In the genomic region with DNA sequence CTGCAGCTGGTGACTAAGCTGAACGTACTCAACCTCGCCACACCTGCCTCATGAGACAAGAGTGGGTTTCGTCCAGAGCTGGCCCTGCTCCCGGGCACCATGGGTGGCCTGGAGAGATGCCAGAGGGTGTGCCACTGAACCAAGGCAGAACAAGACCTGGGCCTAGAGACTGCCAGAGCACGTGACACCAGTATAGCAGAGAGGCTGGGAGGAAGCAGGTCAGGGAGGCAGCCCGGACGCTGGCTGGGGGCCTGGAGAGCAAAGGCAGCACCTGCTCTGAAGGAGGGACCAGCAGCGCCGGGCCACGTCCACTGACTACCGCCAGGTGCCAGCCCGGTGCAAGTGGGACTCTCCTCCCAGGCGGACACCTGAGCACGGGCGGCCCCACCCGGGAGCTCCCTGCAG, we compare ENCODE assay signal across 9 cellular contexts. TPM values are rescaled to one million over a fixed set of nuclear protein-coding genes. Genes with fewer than 3 reads are reported as not detected.
A peak's percentile ranks its signal among the peaks of the same experiment; 100 is the strongest.
DNase-seq lines count a peak whose midpoint lies in the region; ATAC-seq and TF ChIP-seq lines count a peak whose summit lies in the region.
"Had no signal": no experiment of that assay in that cellular context is flagged by ENCODE, and none has a peak within 500 bp of the region (broad histone marks: within the 10 kb centered on the region; RNA-seq: fewer than 3 reads in every experiment).

No MANE protein-coding gene starts in this region.

- H2BK5ac ChIP-seq in neuronal stem cell (ENCODE audit: low read length), result no peak overlapping the region

- ATAC-seq in activated CD8-positive, alpha-beta T cell treated with anti-CD3 and anti-CD28 coated beads, Interleukin-2, amount 10 ng/mL, durations not matched to agents 7 days and 5 days, result no peak
- ATAC-seq in HG03039 (IDR thresholded peaks at IDR 0.05; ENCODE audit: unreplicated experiment), result no peak

- H4K8ac ChIP-seq in neuronal stem cell (ENCODE audit: low read depth, low read length), result no peak overlapping the region

- peak overlapping the region; percentile 72 for H2BK120ac ChIP-seq in neuronal stem cell (ENCODE audit: low read depth, low read length)

- H3K4me2 ChIP-seq in neuronal stem cell (ENCODE audit: insufficient read depth, low read length, poor library complexity, severe bottlenecking), result no peak overlapping the region

- no peak overlapping the region for H2AK5ac ChIP-seq in neuronal stem cell (ENCODE audit: low read depth, low read length)

- CTCF ChIA-PET in activated CD8-positive, alpha-beta T cell treated with anti-CD3 and anti-CD28 coated beads, Interleukin-2, amount 10 ng/mL, durations not matched to agents 7 days and 5 days (lab: Charles Lee), result no interaction called here

- H3K23ac ChIP-seq in neuronal stem cell (ENCODE audit: low read depth, low read length, poor library complexity), result peak overlapping the region; percentile 35

- no peaks in the 10 kb centered on the region for H3K27me3 Mint-ChIP-seq in activated CD8-positive, alpha-beta T cell treated with anti-CD3 and anti-CD28 coated beads, Interleukin-2, amount 10 ng/mL, durations not matched to agents 7 days and 5 days (ENCODE audit: low read depth)

- DNase-seq in DMS 273 treated with DMSO at 0.1 percent for 48 hours (lab: John Stamatoyannopoulos, UW) (peak; percentile 69), NCI-H2029 (lab: John Stamatoyannopoulos, UW) (peak; percentile 91), breast epithelium (ENCODE audit: low spot score in 2 of 2) (peak; percentile 81 to 88), neuronal stem cell (ENCODE audit: low spot score) (no peak), D341Med (ENCODE audit: low spot score) (no peak)
- DNase-seq in stimulated activated CD4-positive, alpha-beta T cell treated with anti-CD3 and anti-CD28 coated beads, Interleukin-15, amount 100 ng/mL, for 24 hours, result no peak
- no peak for DNase-seq in activated CD8-positive, alpha-beta T cell treated with anti-CD3 and anti-CD28 coated beads, Interleukin-2, amount 10 ng/mL, durations not matched to agents 7 days and 5 days
- DNase-seq: hippocampal formation had no signal

- H3K36me3 ChIP-seq in breast epithelium, result no peaks in the 10 kb centered on the region
- H3K36me3 ChIP-seq in neuronal stem cell (replicated peaks in 1 of 2; ENCODE audit: control insufficient read depth in 2 of 2, insufficient read depth in 2 of 2, low read length in 2 of 2), result peaks cover 12 to 59% of the 10 kb centered on the region in 2 donors

- intact Hi-C loops in breast epithelium (cut with DNase I; ENCODE audit: low total_unique reads), result no loop called here

- H3K9me3 ChIP-seq in breast epithelium (no peaks in the 10 kb centered on the region), neuronal stem cell (replicated peaks in 1 of 2; ENCODE audit: control insufficient read depth in 2 of 2, insufficient read depth in 1 of 2, low read depth in 1 of 2, low read length in 2 of 2) (peaks cover 0 to 6% of the 10 kb centered on the region in 2 donors)

- H3K79me1 ChIP-seq in neuronal stem cell (ENCODE audit: low read depth, low read length), result no peaks in the 10 kb centered on the region

- H3K4me3 ChIP-seq in breast epithelium, result no peak overlapping the region
- H3K4me3 ChIP-seq in neuronal stem cell (ENCODE audit: low read length in 2 of 2), result no peak overlapping the region

- peak overlapping the region; percentile 60 for H2BK12ac ChIP-seq in neuronal stem cell (ENCODE audit: low read length)

- no peak overlapping the region for H3K4ac ChIP-seq in neuronal stem cell (ENCODE audit: low read length)

- H3K18ac ChIP-seq in neuronal stem cell (ENCODE audit: low read length), result peak overlapping the region; percentile 53

- no peaks in the 10 kb centered on the region for H3K4me1 Mint-ChIP-seq in activated CD8-positive, alpha-beta T cell treated with anti-CD3 and anti-CD28 coated beads, Interleukin-2, amount 10 ng/mL, durations not matched to agents 7 days and 5 days (ENCODE audit: low read depth)

- POLR2A ChIA-PET in activated CD8-positive, alpha-beta T cell treated with anti-CD3 and anti-CD28 coated beads, Interleukin-2, amount 10 ng/mL, durations not matched to agents 7 days and 5 days (lab: Charles Lee), result no interaction called here

- H3K27me3 ChIP-seq in breast epithelium, result no peaks in the 10 kb centered on the region
- H3K27me3 ChIP-seq in neuronal stem cell (ENCODE audit: control insufficient read depth in 3 of 3, insufficient read depth in 3 of 3, low read depth in 1 of 3, low read length in 3 of 3), result no peaks in the 10 kb centered on the region

- WGBS in neuronal stem cell (ENCODE audit: extremely low coverage in 2 of 2, insufficient read length in 2 of 2, insufficient replicate concordance in 1 of 2), 2 donors, result no CpG with 5 or more reads among the region's 16 CpGs

- TF ChIP-seq POLR2A in breast epithelium (IDR thresholded peaks at IDR 0.05), result no peak

- no peak overlapping the region for H3K9ac ChIP-seq in neuronal stem cell (ENCODE audit: low read depth, low read length, poor library complexity)

- H3K36me3 Mint-ChIP-seq in activated CD8-positive, alpha-beta T cell treated with anti-CD3 and anti-CD28 coated beads, Interleukin-2, amount 10 ng/mL, durations not matched to agents 7 days and 5 days (ENCODE audit: low read depth), result peaks cover 33% of the 10 kb centered on the region

- no peak overlapping the region for H2BK15ac ChIP-seq in neuronal stem cell (ENCODE audit: low read length)

- no peak overlapping the region for H4K91ac ChIP-seq in neuronal stem cell (ENCODE audit: low read depth, low read length, poor library complexity)

- H2AFZ ChIP-seq in neuronal stem cell (ENCODE audit: low read length), result no peak overlapping the region

- peak overlapping the region; percentile 56 for H3K14ac ChIP-seq in neuronal stem cell (ENCODE audit: low read length)

- H3K4me1 ChIP-seq in breast epithelium (no peaks in the 10 kb centered on the region), neuronal stem cell (ENCODE audit: control insufficient read depth in 2 of 2, insufficient read depth in 1 of 2, low read depth in 1 of 2, low read length in 2 of 2) (peaks cover 6 to 11% of the 10 kb centered on the region in 2 donors)

- H3K9me3 Mint-ChIP-seq in activated CD8-positive, alpha-beta T cell treated with anti-CD3 and anti-CD28 coated beads, Interleukin-2, amount 10 ng/mL, durations not matched to agents 7 days and 5 days (ENCODE audit: insufficient read depth), result no peaks in the 10 kb centered on the region

- H3K4me3 Mint-ChIP-seq in activated CD8-positive, alpha-beta T cell treated with anti-CD3 and anti-CD28 coated beads, Interleukin-2, amount 10 ng/mL, durations not matched to agents 7 days and 5 days, result no peak overlapping the region

- no peak for TF ChIP-seq CTCF in breast epithelium (IDR thresholded peaks at IDR 0.05)

- H3K27ac ChIP-seq in breast epithelium (peak overlapping the region; percentile 44 to 59), neuronal stem cell (replicated peaks; ENCODE audit: low read length) (no peak overlapping the region)

- no peak overlapping the region for H3K27ac Mint-ChIP-seq in activated CD8-positive, alpha-beta T cell treated with anti-CD3 and anti-CD28 coated beads, Interleukin-2, amount 10 ng/mL, durations not matched to agents 7 days and 5 days

RNA-seq across cellular contexts. Expression of a gene that starts 7.3 kb away (rescaled TPM):
- under 1 TPM; 0.16 to 0.73 (median 0.66) TPM for total RNA-seq in breast epithelium
- polyA plus RNA-seq in neuronal stem cell (2013, experiment 1 of 2), result 0.03 TPM
- 0.04 TPM for polyA plus RNA-seq in neuronal stem cell (2013, experiment 2 of 2)
- total RNA-seq in activated CD8-positive, alpha-beta T cell treated with anti-CD3 and anti-CD28 coated beads, Interleukin-2, amount 10 ng/mL, durations not matched to agents 7 days and 5 days, result 1 to 10 TPM; 2.2 to 3.1 TPM

Comparison
In these comparisons a context has a peak if more than half of its experiments do, and no peak if none do; other contexts are left out.
1. DNase-seq: peak in DMS 273 treated with DMSO at 0.1 percent for 48 hours (single experiment), NCI-H2029 (single experiment) and breast epithelium (2 of 2); none in neuronal stem cell (single experiment), stimulated activated CD4-positive, alpha-beta T cell treated with anti-CD3 and anti-CD28 coated beads, Interleukin-15, amount 100 ng/mL, for 24 hours (single experiment), activated CD8-positive, alpha-beta T cell treated with anti-CD3 and anti-CD28 coated beads, Interleukin-2, amount 10 ng/mL, durations not matched to agents 7 days and 5 days (single experiment) and D341Med (single experiment).